9 cellular contexts compared by ENCODE assay signal in genomic region chr4:73620115-73620792, GRCh38. TPM values are rescaled to one million over a fixed set of nuclear protein-coding genes. Genes with fewer than 3 reads are reported as not detected.
A peak's percentile ranks its signal among the peaks of the same experiment; 100 is the strongest.
DNase-seq lines count a peak whose midpoint lies in the region; ATAC-seq lines count a peak whose summit lies in the region.
"Had no signal": no experiment of that assay in that cellular context is flagged by ENCODE, and none has a peak within 500 bp of the region (broad histone marks: within the 10 kb centered on the region; RNA-seq: fewer than 3 reads in every experiment).

Gene RASSF6, minus strand, starts transcription at chr4:73620436. Its CDS starts 8,641 bp downstream, at chr4:73611795.

- H3K27me3 Mint-ChIP-seq in activated T-cell treated with anti-CD3 and anti-CD28 coated beads, Interleukin-2, amount 50 U/mL, for 4 hours (ENCODE audit: low read depth) = peaks cover 2% of the 10 kb centered on the region
- H3K27me3 Mint-ChIP-seq in effector memory CD8-positive, alpha-beta T cell = peaks cover 0 to 13% of the 10 kb centered on the region in 2 donors

- peak within 1 kb of the TSS; percentile 35 for H3K4me3 Mint-ChIP-seq in activated T-cell treated with anti-CD3 and anti-CD28 coated beads, Interleukin-2, amount 50 U/mL, for 4 hours
- H3K4me3 Mint-ChIP-seq in effector memory CD8-positive, alpha-beta T cell = no peak within 1 kb of the TSS

- no peaks in the 10 kb centered on the region for H3K36me3 Mint-ChIP-seq in activated T-cell treated with anti-CD3 and anti-CD28 coated beads, Interleukin-2, amount 50 U/mL, for 4 hours (ENCODE audit: insufficient read depth)
- peaks cover 3% of the 10 kb centered on the region for H3K36me3 Mint-ChIP-seq in effector memory CD8-positive, alpha-beta T cell (ENCODE audit: insufficient read depth)

- peak within 1 kb of the TSS; percentile 59 for H3K4me3 ChIP-seq in iPS-18a (ENCODE audit: low read length)
- H3K4me3 ChIP-seq: BLaER1 had no signal

- no peak within 1 kb of the TSS for H3K27ac ChIP-seq in iPS-18a (ENCODE audit: low read length)
- H3K27ac ChIP-seq: BLaER1 had no signal

- peaks cover 8% of the 10 kb centered on the region for H3K4me1 ChIP-seq in iPS-18a (ENCODE audit: control insufficient read depth, low read depth, low read length)
- H3K4me1 ChIP-seq: BLaER1 had no signal

- peaks cover 23% of the 10 kb centered on the region for H3K27me3 ChIP-seq in iPS-18a (ENCODE audit: control insufficient read depth, insufficient read depth, low read length)
- H3K27me3 ChIP-seq: BLaER1 had no signal

- H3K36me3 ChIP-seq in iPS-18a (ENCODE audit: control insufficient read depth, low read depth, low read length) = no peaks in the 10 kb centered on the region
- H3K36me3 ChIP-seq: BLaER1 had no signal

- ATAC-seq in activated CD4-positive, CD25-positive, alpha-beta regulatory T cell treated with anti-CD3 and anti-CD28 coated beads, Interleukin-2, amount 50 U/mL, for 24 hours = peak; percentile 41 to 58
- peak; percentile 90 for ATAC-seq in HG02678 (IDR thresholded peaks at IDR 0.05; ENCODE audit: unreplicated experiment)
- peak; percentile 56 to 57 for ATAC-seq in activated T-cell treated with anti-CD3 and anti-CD28 coated beads, Interleukin-2, amount 50 U/mL, for 4 hours
- ATAC-seq in effector memory CD8-positive, alpha-beta T cell (replicated peaks) = no peak

- H3K9me3 ChIP-seq in iPS-18a (ENCODE audit: control insufficient read depth, low read depth, low read length) = no peaks in the 10 kb centered on the region
- H3K9me3 ChIP-seq: BLaER1 had no signal

- H3K4me1 Mint-ChIP-seq in activated T-cell treated with anti-CD3 and anti-CD28 coated beads, Interleukin-2, amount 50 U/mL, for 4 hours (ENCODE audit: low read depth) = peaks cover 6% of the 10 kb centered on the region
- peaks cover 0 to 3% of the 10 kb centered on the region in 2 donors for H3K4me1 Mint-ChIP-seq in effector memory CD8-positive, alpha-beta T cell (ENCODE audit: low read depth in 2 of 2)

- H3K9me3 Mint-ChIP-seq in activated T-cell treated with anti-CD3 and anti-CD28 coated beads, Interleukin-2, amount 50 U/mL, for 4 hours = no peaks in the 10 kb centered on the region
- H3K9me3 Mint-ChIP-seq in effector memory CD8-positive, alpha-beta T cell = no peaks in the 10 kb centered on the region

- no peak within 1 kb of the TSS for H3K27ac Mint-ChIP-seq in effector memory CD8-positive, alpha-beta T cell

- no peak within 1 kb of the TSS for H3K9ac ChIP-seq in iPS-18a (ENCODE audit: low read length)
- H3K9ac ChIP-seq: BLaER1 had no signal

- DNase-seq in activated CD4-positive, CD25-positive, alpha-beta regulatory T cell (lab: John Stamatoyannopoulos, UW) = no peak
- DNase-seq in NCI-H1417 treated with DMSO at 0.1 percent for 48 hours (lab: John Stamatoyannopoulos, UW) = peak; percentile 26
- DNase-seq in activated T-cell treated with anti-CD3 and anti-CD28 coated beads, Interleukin-2, amount 50 U/mL, for 4 hours = no peak
- DNase-seq in stimulated activated CD8-positive, alpha-beta memory T cell treated with anti-CD3 and anti-CD28 coated beads, Interleukin-4, amount 100 ng/mL, for 48 hours = peak; percentile 26
- no peak for DNase-seq in effector memory CD8-positive, alpha-beta T cell

RNA-seq across cellular contexts. Expression of gene RASSF6, which starts in this region (rescaled TPM):
- total RNA-seq in activated T-cell treated with anti-CD3 and anti-CD28 coated beads, Interleukin-2, amount 50 U/mL, for 4 hours = not detected

Comparison
In these comparisons a context has a peak if more than half of its experiments do, and no peak if none do; other contexts are left out.
1. Peak in ATAC-seq in activated T-cell treated with anti-CD3 and anti-CD28 coated beads, Interleukin-2, amount 50 U/mL, for 4 hours; RNA of the gene not detected or under 1 TPM.
2. DNase-seq: peak in NCI-H1417 treated with DMSO at 0.1 percent for 48 hours (single experiment) and stimulated activated CD8-positive, alpha-beta memory T cell treated with anti-CD3 and anti-CD28 coated beads, Interleukin-4, amount 100 ng/mL, for 48 hours (single experiment); none in activated CD4-positive, CD25-positive, alpha-beta regulatory T cell (0 of 4), activated T-cell treated with anti-CD3 and anti-CD28 coated beads, Interleukin-2, amount 50 U/mL, for 4 hours (single experiment) and effector memory CD8-positive, alpha-beta T cell (0 of 3).